Comparison of ENCODE assay signal across 8 cellular contexts in the genomic region with DNA sequence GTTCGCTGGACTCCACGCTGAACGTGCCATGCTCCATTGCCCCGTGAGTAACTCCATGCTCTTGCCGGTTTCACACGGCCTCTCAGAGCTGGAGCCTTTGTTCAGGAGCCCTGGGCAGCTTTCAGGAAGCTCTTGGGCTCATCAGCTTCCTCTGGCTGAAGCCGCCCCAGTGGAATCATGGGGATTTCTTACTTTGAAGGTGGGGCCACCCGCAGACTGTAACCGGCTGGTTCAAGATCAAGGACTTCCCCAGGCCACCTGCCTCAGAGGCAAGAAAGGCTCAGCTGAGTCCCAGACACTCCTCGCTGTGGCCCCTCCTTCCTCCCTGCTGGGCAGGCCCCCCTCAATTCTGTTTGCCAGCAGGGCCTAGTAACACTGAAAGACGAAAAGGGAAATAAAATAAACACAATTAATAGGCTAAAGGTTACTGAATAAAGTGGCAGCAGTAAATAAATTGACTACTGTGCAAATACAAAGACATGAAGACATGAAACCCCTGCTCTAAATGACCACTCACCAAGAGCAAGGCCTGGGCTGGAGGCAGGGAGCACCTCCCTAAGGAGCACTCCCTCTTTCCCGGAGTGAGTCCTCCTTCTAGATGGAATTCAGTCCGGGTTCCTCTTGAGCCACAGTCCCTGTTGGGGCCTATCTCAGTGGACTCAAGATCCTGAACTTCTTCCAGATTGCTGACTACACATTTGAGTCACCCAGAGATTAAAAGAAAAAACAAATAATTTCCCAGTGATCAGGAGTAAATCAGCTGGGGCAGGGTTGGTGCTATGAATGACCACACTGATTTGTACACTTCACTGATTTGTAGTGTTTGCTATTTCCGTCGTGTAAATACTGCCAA. TPM values are rescaled to one million over a fixed set of nuclear protein-coding genes. Genes with fewer than 3 reads are reported as not detected.
DNase-seq lines count a peak whose midpoint lies in the region; ATAC-seq and TF ChIP-seq lines count a peak whose summit lies in the region.

No MANE protein-coding gene starts in this region.

- no peaks in the 10 kb centered on the region for H4K20me1 ChIP-seq in H9 (ENCODE audit: control insufficient read depth, insufficient read depth, insufficient read length)

- TF ChIP-seq CTCF in H9 (conservative IDR thresholded peaks at IDR 0.05): no peak
- TF ChIP-seq CTCF in upper lobe of right lung (IDR thresholded peaks at IDR 0.05): no peak

- H3K79me2 ChIP-seq in H9 (ENCODE audit: insufficient read depth, low read length): no peaks in the 10 kb centered on the region

- H3K79me1 ChIP-seq in H9 (ENCODE audit: insufficient read depth, low read depth, low read length, poor library complexity, severe bottlenecking): no peaks in the 10 kb centered on the region

- no peaks in the 10 kb centered on the region for H3K27me3 Mint-ChIP-seq in H9 (ENCODE audit: low read depth)
- no peaks in the 10 kb centered on the region for H3K27me3 Mint-ChIP-seq in activated T-helper 2 cell treated with anti-CD3 and anti-CD28 coated beads, Interferon-gamma antibody, Interleukin-2, Interleukin-4, amounts not matched to agents 10 μg/mL and 5 μg/mL and 100 μg/mL, durations not matched to agents 14 hours and 24 hours and 36 hours (ENCODE audit: low read depth)

- no peak overlapping the region for H3K9ac ChIP-seq in H9 (ENCODE audit: extremely low read depth, insufficient read length, low read length)

- no peak overlapping the region for H3K4me2 ChIP-seq in H9 (ENCODE audit: insufficient read depth, insufficient read length, low read length)

- no peak overlapping the region for H2BK120ac ChIP-seq in H9 (ENCODE audit: low read depth, low read length, poor library complexity, severe bottlenecking)

- peak; percentile 69 for DNase-seq in activated effector memory CD4-positive, alpha-beta T cell treated with anti-CD3 and anti-CD28 coated beads, Interleukin-2, amount 50 U/mL, for 16 hours
- no peak for DNase-seq in activated effector memory CD4-positive, alpha-beta T cell treated with Interleukin-2 at 50 U/mL for 16 hours
- DNase-seq in H9 (peak; percentile 69), MG63 (peak; percentile 82), kidney glomerular epithelial cell (lab: John Stamatoyannopoulos, UW) (peak; percentile 63), upper lobe of right lung (peak; percentile 81), 8988T (no peak)
- DNase-seq in activated T-helper 2 cell treated with anti-CD3 and anti-CD28 coated beads, Interferon-gamma antibody, Interleukin-2, Interleukin-4, amounts not matched to agents 10 μg/mL and 5 μg/mL and 100 μg/mL, durations not matched to agents 14 hours and 24 hours and 36 hours (ENCODE audit: low spot score): peak; percentile 14

- no peak overlapping the region for H3K14ac ChIP-seq in H9 (ENCODE audit: insufficient read depth, low read length)

- no peak overlapping the region for H3K27ac ChIP-seq in H9 (ENCODE audit: insufficient read length, low read depth, low read length)
- H3K27ac ChIP-seq in upper lobe of right lung: peak overlapping the region; percentile 70

- peak overlapping the region; percentile 24 for H3K18ac ChIP-seq in H9 (ENCODE audit: insufficient read length, low read depth, low read length)

- no peak overlapping the region for H2BK12ac ChIP-seq in H9 (ENCODE audit: insufficient read length, low read depth, low read length)

- H2AFZ ChIP-seq in H9 (ENCODE audit: low read length): no peak overlapping the region

- no peak overlapping the region for H4K5ac ChIP-seq in H9 (ENCODE audit: insufficient read length, low read depth, low read length)

- no peak overlapping the region for H2BK20ac ChIP-seq in H9 (ENCODE audit: low read depth, low read length, poor library complexity, severe bottlenecking)

- no peak overlapping the region for H4K91ac ChIP-seq in H9 (ENCODE audit: insufficient read length, low read depth, low read length)

- no peak overlapping the region for H4K8ac ChIP-seq in H9 (replicated peaks; ENCODE audit: insufficient read length, low read depth, low read length)

- no peak overlapping the region for H3K4me3 Mint-ChIP-seq in H9
- no peak overlapping the region for H3K4me3 Mint-ChIP-seq in activated T-helper 2 cell treated with anti-CD3 and anti-CD28 coated beads, Interferon-gamma antibody, Interleukin-2, Interleukin-4, amounts not matched to agents 10 μg/mL and 5 μg/mL and 100 μg/mL, durations not matched to agents 14 hours and 24 hours and 36 hours (ENCODE audit: low read depth)

- H3K4me1 Mint-ChIP-seq in H9: peaks cover 32 to 35% of the 10 kb centered on the region in 2 experiments
- peaks cover 21% of the 10 kb centered on the region for H3K4me1 Mint-ChIP-seq in activated T-helper 2 cell treated with anti-CD3 and anti-CD28 coated beads, Interferon-gamma antibody, Interleukin-2, Interleukin-4, amounts not matched to agents 10 μg/mL and 5 μg/mL and 100 μg/mL, durations not matched to agents 14 hours and 24 hours and 36 hours (ENCODE audit: low read depth)

- H3K4me3 ChIP-seq in MG63: no peak overlapping the region
- H3K4me3 ChIP-seq in upper lobe of right lung: no peak overlapping the region

- intact Hi-C loops in activated T-helper 2 cell treated with anti-CD3 and anti-CD28 coated beads, Interferon-gamma antibody, Interleukin-2, Interleukin-4, amounts not matched to agents 10 μg/mL and 5 μg/mL and 100 μg/mL, durations not matched to agents 14 hours and 24 hours and 36 hours (cut with micrococcal nuclease): no loop called here
- intact Hi-C loops in upper lobe of right lung (cut with DNase I): no loop called here

- H3K4ac ChIP-seq in H9 (ENCODE audit: low read depth, low read length): no peak overlapping the region

- no peaks in the 10 kb centered on the region for H3K9me3 Mint-ChIP-seq in H9
- no peaks in the 10 kb centered on the region for H3K9me3 Mint-ChIP-seq in activated T-helper 2 cell treated with anti-CD3 and anti-CD28 coated beads, Interferon-gamma antibody, Interleukin-2, Interleukin-4, amounts not matched to agents 10 μg/mL and 5 μg/mL and 100 μg/mL, durations not matched to agents 14 hours and 24 hours and 36 hours

- H3K56ac ChIP-seq in H9 (ENCODE audit: insufficient read length, low read depth, low read length): no peak overlapping the region

- H3K27me3 ChIP-seq in H9 (ENCODE audit: insufficient read depth, low read length): no peaks in the 10 kb centered on the region
- no peaks in the 10 kb centered on the region; the same call in 1 of the 2 replicates for H3K27me3 ChIP-seq in MG63
- no peaks in the 10 kb centered on the region for H3K27me3 ChIP-seq in upper lobe of right lung

- H3T11ph ChIP-seq in H9 (ENCODE audit: low read length): no peak overlapping the region

- H3K36me3 Mint-ChIP-seq in H9 (ENCODE audit: insufficient read depth in 1 of 3, low read depth in 3 of 3): no peaks in the 10 kb centered on the region
- no peaks in the 10 kb centered on the region for H3K36me3 Mint-ChIP-seq in activated T-helper 2 cell treated with anti-CD3 and anti-CD28 coated beads, Interferon-gamma antibody, Interleukin-2, Interleukin-4, amounts not matched to agents 10 μg/mL and 5 μg/mL and 100 μg/mL, durations not matched to agents 14 hours and 24 hours and 36 hours (ENCODE audit: low read depth)

- H2AK5ac ChIP-seq in H9 (ENCODE audit: insufficient read length, low read length): no peak overlapping the region

- ATAC-seq in upper lobe of right lung: peak; percentile 80

- peak overlapping the region; percentile 86 to 94 (median 92) for H3K27ac Mint-ChIP-seq in H9
- peak overlapping the region; percentile 36 for H3K27ac Mint-ChIP-seq in activated T-helper 2 cell treated with anti-CD3 and anti-CD28 coated beads, Interferon-gamma antibody, Interleukin-2, Interleukin-4, amounts not matched to agents 10 μg/mL and 5 μg/mL and 100 μg/mL, durations not matched to agents 14 hours and 24 hours and 36 hours

- no peaks in the 10 kb centered on the region for H3K9me3 ChIP-seq in H9 (ENCODE audit: control insufficient read depth, low read depth, low read length)
- H3K9me3 ChIP-seq in MG63: no peaks in the 10 kb centered on the region
- no peaks in the 10 kb centered on the region for H3K9me3 ChIP-seq in upper lobe of right lung

- WGBS in H9 (ENCODE audit: extremely low coverage, insufficient read length, low lambda C conversion rate): no CpG with 5 or more reads among the region's 15 CpGs

- peaks cover 2% of the 10 kb centered on the region; the same call in 1 of the 2 replicates for H3K4me1 ChIP-seq in H9 (ENCODE audit: insufficient read depth, low read length)
- peaks cover 10% of the 10 kb centered on the region for H3K4me1 ChIP-seq in upper lobe of right lung

- H2BK15ac ChIP-seq in H9 (ENCODE audit: low read depth, low read length): no peak overlapping the region

- no peak overlapping the region for H3K23ac ChIP-seq in H9 (ENCODE audit: insufficient read length, low read depth, low read length)

- H3K23me2 ChIP-seq in H9 (ENCODE audit: insufficient read length, low read depth, low read length, poor library complexity, severe bottlenecking): no peaks in the 10 kb centered on the region

- H3K36me3 ChIP-seq in MG63 (no peaks in the 10 kb centered on the region), upper lobe of right lung (no peaks in the 10 kb centered on the region)

- no peak overlapping the region for H2BK5ac ChIP-seq in H9 (ENCODE audit: insufficient read length, low read length)

RNA-seq across cellular contexts. Expression of gene ZDHHC19, which starts 51.0 kb away (rescaled TPM):
- total RNA-seq in H9 (2021): 1.6 and 2.2 TPM in 2 replicates
- not detected in 2 replicates for total RNA-seq in MG63 (2014; rRNA removed; shearing (Covaris generic); ENCODE audit: low replicate concordance)
- total RNA-seq in activated T-helper 2 cell treated with anti-CD3 and anti-CD28 coated beads, Interferon-gamma antibody, Interleukin-2, Interleukin-4, amounts not matched to agents 10 μg/mL and 5 μg/mL and 100 μg/mL, durations not matched to agents 14 hours and 24 hours and 36 hours: not detected in 2 replicates
- total RNA-seq in upper lobe of right lung: not detected

RNA-seq across cellular contexts. Expression of gene SLC51A, which starts 56.2 kb away (rescaled TPM):
- total RNA-seq in H9 (2021) (5.6 and 6.5 TPM in 2 replicates), upper lobe of right lung (not detected)
- not detected in 2 replicates for total RNA-seq in MG63 (2014; rRNA removed; shearing (Covaris generic); ENCODE audit: low replicate concordance)
- total RNA-seq in activated T-helper 2 cell treated with anti-CD3 and anti-CD28 coated beads, Interferon-gamma antibody, Interleukin-2, Interleukin-4, amounts not matched to agents 10 μg/mL and 5 μg/mL and 100 μg/mL, durations not matched to agents 14 hours and 24 hours and 36 hours: not detected in 2 replicates

Comparison
In these comparisons a context has a peak if more than half of its experiments do, and no peak if none do; other contexts are left out.
1. DNase-seq: peak in activated effector memory CD4-positive, alpha-beta T cell treated with anti-CD3 and anti-CD28 coated beads, Interleukin-2, amount 50 U/mL, for 16 hours (single experiment), H9 (single experiment), MG63 (single experiment), activated T-helper 2 cell treated with anti-CD3 and anti-CD28 coated beads, Interferon-gamma antibody, Interleukin-2, Interleukin-4, amounts not matched to agents 10 μg/mL and 5 μg/mL and 100 μg/mL, durations not matched to agents 14 hours and 24 hours and 36 hours (single experiment), kidney glomerular epithelial cell (single experiment) and upper lobe of right lung (single experiment); none in activated effector memory CD4-positive, alpha-beta T cell treated with Interleukin-2 at 50 U/mL for 16 hours (single experiment) and 8988T (single experiment).